In the genomic region with DNA sequence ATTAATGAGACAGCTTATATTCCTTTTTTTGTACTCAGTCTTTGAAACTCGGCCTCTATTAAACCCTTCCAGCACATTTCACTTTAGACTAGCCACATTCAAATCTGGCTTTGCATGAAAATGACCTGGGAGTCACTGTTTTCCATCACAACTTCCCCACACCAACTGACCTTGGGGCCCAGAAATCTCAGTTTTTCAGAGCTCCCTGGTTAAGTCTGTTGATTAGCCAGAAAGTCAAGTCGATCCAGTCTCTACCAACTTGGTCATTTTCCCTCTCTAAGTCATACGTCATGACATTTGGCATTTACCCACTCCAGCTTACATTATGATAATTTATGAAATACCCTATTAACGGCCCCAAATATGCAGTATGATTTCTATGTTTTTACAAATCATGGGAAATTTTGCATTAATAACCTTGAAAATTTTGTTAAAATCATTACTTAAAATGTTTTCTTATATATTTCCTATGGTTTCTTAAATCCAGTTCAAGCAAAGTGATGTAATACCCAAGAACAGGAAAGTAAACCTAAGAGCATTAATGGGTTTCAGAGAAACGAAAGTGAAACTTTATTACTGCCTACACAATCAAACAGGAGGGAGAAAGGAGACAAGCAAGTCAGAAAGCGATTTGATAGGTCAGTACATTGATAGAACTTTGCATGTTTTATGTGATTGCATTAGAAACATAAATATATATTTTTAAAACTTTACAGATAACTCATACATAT, we compare ENCODE assay signal across 8 cellular contexts.
DNase-seq lines count a peak whose midpoint lies in the region; ATAC-seq, FAIRE-seq and TF ChIP-seq lines count a peak whose summit lies in the region.

No MANE protein-coding gene starts in this region.

- dilution Hi-C loops in keratinocyte (cut with MboI; ENCODE audit: extremely low pct_ligation_motif_present, low sequenced_read_pairs), result no loop called here

- no peak overlapping the region for H2AFZ ChIP-seq in MM.1S (ENCODE audit: low read length)
- H2AFZ ChIP-seq in keratinocyte (ENCODE audit: control insufficient read depth, low read length), result no peak overlapping the region

- peak; percentile 59 for FAIRE-seq in keratinocyte (lab: Jason Lieb, UNC)

- TF ChIP-seq POLR2A in uterus (IDR thresholded peaks at IDR 0.05), result no peak

- H3K27me3 ChIP-seq in MM.1S (replicated peaks; ENCODE audit: insufficient read depth, low read length) (no peaks in the 10 kb centered on the region), ascending aorta (no peaks in the 10 kb centered on the region), keratinocyte (ENCODE audit: control insufficient read depth, extremely low read depth, insufficient read depth, low read length) (no peaks in the 10 kb centered on the region), uterus (no peaks in the 10 kb centered on the region)

- no peak for TF ChIP-seq CTCF in MM.1S (IDR thresholded peaks at IDR 0.05; ENCODE audit: low read length)
- TF ChIP-seq CTCF in ascending aorta (IDR thresholded peaks at IDR 0.05), result no peak
- no peak for TF ChIP-seq CTCF in keratinocyte (optimal IDR thresholded peaks at IDR 0.05 in 1 of 3, IDR thresholded peaks at IDR 0.05 in 1 of 3, conservative IDR thresholded peaks at IDR 0.05 in 1 of 3; ENCODE audit: extremely low read depth in 1 of 3, insufficient read depth in 2 of 3, low read length in 3 of 3)
- no peak for TF ChIP-seq CTCF in uterus (IDR thresholded peaks at IDR 0.05)

- H3K27ac ChIP-seq in MM.1S (ENCODE audit: low read length), result no peak overlapping the region
- H3K27ac ChIP-seq in ascending aorta, result no peak overlapping the region
- peak overlapping the region; percentile 68 for H3K27ac ChIP-seq in keratinocyte (ENCODE audit: control insufficient read depth, insufficient read depth, low read length)
- peak overlapping the region; percentile 12 to 56 for H3K27ac ChIP-seq in uterus

- H4K20me1 ChIP-seq in MM.1S (ENCODE audit: insufficient read depth, low read length) (no peaks in the 10 kb centered on the region), keratinocyte (ENCODE audit: control insufficient read depth, extremely low read depth, insufficient read depth, low read length) (no peaks in the 10 kb centered on the region)

- H3K79me2 ChIP-seq in MM.1S (ENCODE audit: low read length) (peaks cover 78% of the 10 kb centered on the region), keratinocyte (ENCODE audit: control insufficient read depth, insufficient read depth, low read length) (peaks cover 43% of the 10 kb centered on the region)

- peaks cover 20% of the 10 kb centered on the region for H3F3A ChIP-seq in MM.1S (ENCODE audit: insufficient read depth, low read length)

- H3K4me3 ChIP-seq in MM.1S (ENCODE audit: low read length) (no peak overlapping the region), ascending aorta (peak overlapping the region; percentile 32 to 37), keratinocyte (ENCODE audit: control insufficient read depth in 2 of 3, extremely low read depth in 1 of 3, insufficient read depth in 2 of 3, low read depth in 1 of 3, low read length in 3 of 3) (peak overlapping the region in 2 of 3 experiments; percentile 41), uterus (peak overlapping the region; percentile 2 to 13)

- peaks cover 47% of the 10 kb centered on the region for H3K4me1 ChIP-seq in MM.1S (ENCODE audit: low read length)
- H3K4me1 ChIP-seq in ascending aorta, result peaks cover 0 to 26% of the 10 kb centered on the region in 2 donors
- H3K4me1 ChIP-seq in keratinocyte (ENCODE audit: control insufficient read depth, extremely low read depth, insufficient read depth, low read length), result peaks cover 39% of the 10 kb centered on the region
- peaks cover 0 to under 1% of the 10 kb centered on the region in 2 donors for H3K4me1 ChIP-seq in uterus

- intact Hi-C loops in ascending aorta (cut with DNase I), result no loop called here
- intact Hi-C loops in uterus (cut with DNase I; ENCODE audit: low total_unique reads), result no loop called here

- ATAC-seq in GM21529 (IDR thresholded peaks at IDR 0.05; ENCODE audit: unreplicated experiment), result peak; percentile 72

- no peaks in the 10 kb centered on the region for H3K9me2 ChIP-seq in MM.1S (replicated peaks; ENCODE audit: insufficient read depth, low read length)

- peak overlapping the region; percentile 35 for H3K4me2 ChIP-seq in MM.1S (ENCODE audit: low read depth, low read length)
- peak overlapping the region; percentile 87 for H3K4me2 ChIP-seq in keratinocyte (ENCODE audit: control insufficient read depth, extremely low read depth, insufficient read depth, low read depth, low read length)

- DNase-seq in EL, result peak; percentile 84
- DNase-seq in MM.1S, result peak; percentile 82
- DNase-seq in ascending aorta (ENCODE audit: low spot score in 2 of 2), result no peak
- no peak for DNase-seq in keratinocyte (ENCODE audit: low read depth, low spot score)
- DNase-seq in uterus, result no peak
- DNase-seq in cerebellar cortex (ENCODE audit: low spot score), result no peak
- no peak for DNase-seq in NCI-H2171 treated with DMSO at 0.1 percent for 48 hours (lab: John Stamatoyannopoulos, UW)

- H3K9me3 ChIP-seq in MM.1S (replicated peaks; ENCODE audit: insufficient read depth, low read length), result no peaks in the 10 kb centered on the region
- H3K9me3 ChIP-seq in ascending aorta, result no peaks in the 10 kb centered on the region
- no peaks in the 10 kb centered on the region for H3K9me3 ChIP-seq in keratinocyte (ENCODE audit: control insufficient read depth, low read depth, low read length)
- no peaks in the 10 kb centered on the region for H3K9me3 ChIP-seq in uterus

- H3K9ac ChIP-seq in MM.1S (ENCODE audit: low read length) (no peak overlapping the region), keratinocyte (ENCODE audit: control insufficient read depth, extremely low read depth, insufficient read depth, low read length) (peak overlapping the region; percentile 62)

- H3K36me3 ChIP-seq in MM.1S (replicated peaks; ENCODE audit: insufficient read depth, low read length) (no peaks in the 10 kb centered on the region), ascending aorta (no peaks in the 10 kb centered on the region), keratinocyte (ENCODE audit: control insufficient read depth in 2 of 2, extremely low read depth in 1 of 2, insufficient read depth in 2 of 2, low read length in 2 of 2) (no peaks in the 10 kb centered on the region), uterus (no peaks in the 10 kb centered on the region)

- no peaks in the 10 kb centered on the region for H3K9me1 ChIP-seq in keratinocyte (ENCODE audit: control insufficient read depth, extremely low read depth, insufficient read depth, low read length)

Comparison
In these comparisons a context has a peak if more than half of its experiments do, and no peak if none do; other contexts are left out.
1. DNase-seq: peak in EL (single experiment) and MM.1S (single experiment); none in ascending aorta (0 of 2), keratinocyte (single experiment), uterus (0 of 2), cerebellar cortex (single experiment) and NCI-H2171 treated with DMSO at 0.1 percent for 48 hours (single experiment).
2. H3K27ac ChIP-seq: peak in keratinocyte (single experiment) and uterus (2 of 2); none in MM.1S (single experiment) and ascending aorta (0 of 2).